ENCODE assay signal across 1 cellular context in genomic region chr11:134331565-134332188, GRCh38.
TF ChIP-seq lines count a peak whose summit lies in the region.

TSS of gene GLB1L2 (plus strand) at chr11:134331988. CDS start at chr11:134332062, 74 bp downstream.

TF ChIP-seq in K562, 482 proteins besides CTCF, POLR2A, EP300 and RAD21 (continued from another document and continues in another):
- 0 out of 4 replicates have a peak, but pooled peaks of 1 of the 2 experiments have one; percentile 19 for TF ChIP-seq MAZ (CRISPR knock-in tag; conservative IDR thresholded peaks at IDR 0.05 in 1 of 2, IDR thresholded peaks at IDR 0.05 in 1 of 2)
- TF ChIP-seq MAFK (IDR thresholded peaks at IDR 0.05; ENCODE audit: low read length) = no peak
- TF ChIP-seq TSC22D4 (tag; IDR thresholded peaks at IDR 0.05) = no peak
- TF ChIP-seq SP1 (CRISPR knock-in tag; IDR thresholded peaks at IDR 0.05) = no peak
- TF ChIP-seq PHF21A (IDR thresholded peaks at IDR 0.05; ENCODE audit: borderline replicate concordance, low read depth) = no peak
- TF ChIP-seq CGGBP1 (CRISPR knock-in tag; IDR thresholded peaks at IDR 0.05) = no peak
- no peak for TF ChIP-seq ZNF644 (tag; IDR thresholded peaks at IDR 0.05; ENCODE audit: low read depth)
- TF ChIP-seq NFE2L1 (tag; IDR thresholded peaks at IDR 0.05; ENCODE audit: borderline replicate concordance, low read depth) = no peak
- TF ChIP-seq CBX3 (IDR thresholded peaks at IDR 0.05; ENCODE audit: borderline replicate concordance in 1 of 2, low read length in 2 of 2) = peak in 1 of 2 experiments; percentile 48; a peak in 1 of 3 replicates
- no peak for TF ChIP-seq ZBTB8A (IDR thresholded peaks at IDR 0.05; ENCODE audit: partially characterized antibody)
- no peak for TF ChIP-seq ZKSCAN1 (IDR thresholded peaks at IDR 0.05; ENCODE audit: low read depth, low read length)
- peak; percentile 97 for TF ChIP-seq ZNF511 (CRISPR knock-in tag; IDR thresholded peaks at IDR 0.05)
- no peak for TF ChIP-seq ZNF764 (CRISPR knock-in tag; IDR thresholded peaks at IDR 0.05; ENCODE audit: low read depth)
- TF ChIP-seq HNRNPLL (IDR thresholded peaks at IDR 0.05; ENCODE audit: low read depth, low read length, poor library complexity, severe bottlenecking) = no peak
- TF ChIP-seq SMARCE1 (IDR thresholded peaks at IDR 0.05) = no peak
- no peak for TF ChIP-seq KHSRP (IDR thresholded peaks at IDR 0.05)
- TF ChIP-seq GTF3C2 (IDR thresholded peaks at IDR 0.05; ENCODE audit: borderline replicate concordance, extremely low read depth, insufficient read length) = no peak
- no peak for TF ChIP-seq ZNF589 (CRISPR knock-in tag; IDR thresholded peaks at IDR 0.05; ENCODE audit: low read depth)
- no peak for TF ChIP-seq ZBTB12 (CRISPR knock-in tag; IDR thresholded peaks at IDR 0.05)
- peak in 1 of 2 experiments; percentile 24; a peak in 1 of 4 replicates for TF ChIP-seq NONO (IDR thresholded peaks at IDR 0.05; ENCODE audit: low read depth in 2 of 2, low read length in 1 of 2)
- no peak for TF ChIP-seq THRA (IDR thresholded peaks at IDR 0.05)
- TF ChIP-seq EZH2 (IDR thresholded peaks at IDR 0.05; ENCODE audit: borderline replicate concordance, low read depth, low read length) = no peak
- TF ChIP-seq PTBP1 (IDR thresholded peaks at IDR 0.05; ENCODE audit: low read depth, low read length) = no peak
- no peak for TF ChIP-seq NR0B1 (IDR thresholded peaks at IDR 0.05; ENCODE audit: partially characterized antibody)
- no peak for TF ChIP-seq ARID2 (IDR thresholded peaks at IDR 0.05)
- TF ChIP-seq HOMEZ (CRISPR knock-in tag; IDR thresholded peaks at IDR 0.05) = no peak
- no peak for TF ChIP-seq ZNF76 (CRISPR knock-in tag; IDR thresholded peaks at IDR 0.05; ENCODE audit: borderline replicate concordance)
- no peak for TF ChIP-seq ZNF395 (CRISPR knock-in tag; IDR thresholded peaks at IDR 0.05)
- peak; percentile 94 for TF ChIP-seq TGIF2 (CRISPR knock-in tag; IDR thresholded peaks at IDR 0.05)
- no peak for TF ChIP-seq ZBTB26 (CRISPR knock-in tag; IDR thresholded peaks at IDR 0.05)
- 0 out of 2 replicates have a peak, but pooled peaks have one; percentile 26 for TF ChIP-seq USF1 (CRISPR knock-in tag; IDR thresholded peaks at IDR 0.05)
- 0 out of 2 replicates have a peak, but pooled peaks have one; percentile 29 for TF ChIP-seq ZBTB33 (CRISPR knock-in tag; IDR thresholded peaks at IDR 0.05)
- TF ChIP-seq ASH1L (IDR thresholded peaks at IDR 0.05; ENCODE audit: borderline replicate concordance, low read depth, partially characterized antibody) = no peak
- TF ChIP-seq ZNF431 (CRISPR knock-in tag; IDR thresholded peaks at IDR 0.05) = peak; percentile 84
- peak; percentile 80 for TF ChIP-seq CXXC5 (CRISPR knock-in tag; IDR thresholded peaks at IDR 0.05)
- no peak for TF ChIP-seq CBX1 (IDR thresholded peaks at IDR 0.05; ENCODE audit: low read depth)
- TF ChIP-seq YY1 (IDR thresholded peaks at IDR 0.05; ENCODE audit: borderline replicate concordance in 1 of 3, control insufficient read depth in 1 of 3, extremely low read depth in 1 of 3, insufficient read depth in 3 of 3, insufficient read length in 1 of 3, insufficient replicate concordance in 2 of 3, low read depth in 1 of 3, low read length in 2 of 3) = peak in 1 of 3 experiments; percentile 24
- no peak for TF ChIP-seq NCOA4 (IDR thresholded peaks at IDR 0.05; ENCODE audit: partially characterized antibody)
- 0 out of 2 replicates have a peak, but pooled peaks have one; percentile 69 for TF ChIP-seq ZNF224 (CRISPR knock-in tag; IDR thresholded peaks at IDR 0.05)
- no peak for TF ChIP-seq ETS2 (tag; IDR thresholded peaks at IDR 0.05; ENCODE audit: borderline replicate concordance, poor library complexity, severe bottlenecking)
- no peak for TF ChIP-seq TEAD2 (tag; IDR thresholded peaks at IDR 0.05)
- TF ChIP-seq ILK (tag; IDR thresholded peaks at IDR 0.05; ENCODE audit: borderline replicate concordance, low read depth) = no peak
- no peak for TF ChIP-seq CREBBP (IDR thresholded peaks at IDR 0.05; ENCODE audit: low read depth, low read length)
- TF ChIP-seq ZBTB17 (CRISPR knock-in tag; IDR thresholded peaks at IDR 0.05) = no peak
- TF ChIP-seq ZNF133 (CRISPR knock-in tag; IDR thresholded peaks at IDR 0.05) = no peak
